8 cellular contexts compared by ENCODE assay signal in the genomic region with DNA sequence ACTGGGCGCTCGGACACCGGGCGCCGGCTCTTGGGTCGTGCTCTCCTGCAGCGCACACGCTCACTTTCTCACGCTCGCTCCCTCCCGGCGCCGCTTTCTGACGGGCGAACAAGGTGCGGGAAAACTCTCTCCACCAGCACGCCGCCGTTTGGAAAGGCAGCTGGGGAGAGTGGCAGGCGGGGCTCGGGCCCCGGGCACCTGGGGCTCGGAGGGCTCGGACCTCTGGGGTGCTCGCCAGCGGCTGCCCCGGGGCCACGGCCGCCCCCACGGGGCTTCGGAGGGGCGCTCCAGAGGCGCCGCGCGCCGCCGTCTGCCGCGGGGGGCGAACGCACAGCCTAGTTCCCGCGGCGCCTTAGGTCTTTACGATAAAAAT. TPM values are rescaled to one million over a fixed set of nuclear protein-coding genes. Genes with fewer than 3 reads are reported as not detected.
DNase-seq lines count a peak whose midpoint lies in the region; ATAC-seq and TF ChIP-seq lines count a peak whose summit lies in the region.

No MANE protein-coding gene starts in this region.

- H3K27ac Mint-ChIP-seq in T-helper 17 cell = peak overlapping the region; percentile 97

- ATAC-seq in HG02840 (IDR thresholded peaks at IDR 0.05; ENCODE audit: low FRiP score, unreplicated experiment) (peak; percentile 14), T-helper 17 cell (peak; percentile 5), foreskin keratinocyte (peak; percentile 12)

- H3K9me3 ChIP-seq in T-helper 17 cell (ENCODE audit: control insufficient read depth, low read length, poor library complexity, severe bottlenecking) = no peaks in the 10 kb centered on the region

- peaks cover 8% of the 10 kb centered on the region for H3K36me3 Mint-ChIP-seq in T-helper 17 cell (ENCODE audit: low read depth)

- peak overlapping the region; percentile 99 for H3K27ac ChIP-seq in foreskin keratinocyte

- H3K4me1 ChIP-seq in foreskin keratinocyte = peaks cover 24% of the 10 kb centered on the region

- H3K4me3 ChIP-seq in skeletal muscle cell (ENCODE audit: low read depth, low read length) = peak overlapping the region; percentile 87

- H3K4me1 Mint-ChIP-seq in T-helper 17 cell = peaks cover 41% of the 10 kb centered on the region

- H3K4me3 Mint-ChIP-seq in T-helper 17 cell = peak overlapping the region; percentile 92

- no peaks in the 10 kb centered on the region for H3K27me3 ChIP-seq in foreskin keratinocyte

- TF ChIP-seq CTCF in foreskin keratinocyte (conservative IDR thresholded peaks at IDR 0.05) = peak; percentile 1

- no peaks in the 10 kb centered on the region for H3K27me3 Mint-ChIP-seq in T-helper 17 cell

- DNase-seq in DMS153 treated with DMSO at 0.1 percent for 48 hours (lab: John Stamatoyannopoulos, UW; ENCODE audit: unreplicated experiment) = peak; percentile 38
- DNase-seq in DMS153 (lab: John Stamatoyannopoulos, UW) = no peak
- DNase-seq in T-helper 17 cell = peak in 1 of 3 donors; percentile 36
- no peak for DNase-seq in foreskin keratinocyte
- DNase-seq in skeletal muscle cell (ENCODE audit: low read depth) = no peak
- no peak for DNase-seq in stimulated activated CD4-positive, alpha-beta T cell treated with anti-CD3 and anti-CD28 coated beads, Interleukin-12 subunit alpha, Interleukin-12 subunit beta, amount 100 ng/mL, for 4 hours
- DNase-seq in NCI-H69 (lab: John Stamatoyannopoulos, UW) = no peak

RNA-seq across cellular contexts. Expression of a gene that starts 0.4 kb away (rescaled TPM):
- total RNA-seq in T-helper 17 cell = 100 to 1,000 TPM; 178 to 189 TPM
- 11.3 and 12.1 TPM in 2 replicates for total RNA-seq in foreskin keratinocyte
- polyA plus RNA-seq in foreskin keratinocyte = 4.2 and 5.0 TPM in 2 replicates

Comparison
In these comparisons a context has a peak if more than half of its experiments do, and no peak if none do; other contexts are left out.
1. RNA of a gene that starts 0.4 kb away (total RNA-seq): 178 to 189 TPM in T-helper 17 cell; 11.3 to 12.1 TPM in foreskin keratinocyte; every median in the first group is over 10 times any median in the second.
2. Peak in every context shown above with its lines, with median percentiles within 50 percentile points of each other: ATAC-seq.